In the genomic region with DNA sequence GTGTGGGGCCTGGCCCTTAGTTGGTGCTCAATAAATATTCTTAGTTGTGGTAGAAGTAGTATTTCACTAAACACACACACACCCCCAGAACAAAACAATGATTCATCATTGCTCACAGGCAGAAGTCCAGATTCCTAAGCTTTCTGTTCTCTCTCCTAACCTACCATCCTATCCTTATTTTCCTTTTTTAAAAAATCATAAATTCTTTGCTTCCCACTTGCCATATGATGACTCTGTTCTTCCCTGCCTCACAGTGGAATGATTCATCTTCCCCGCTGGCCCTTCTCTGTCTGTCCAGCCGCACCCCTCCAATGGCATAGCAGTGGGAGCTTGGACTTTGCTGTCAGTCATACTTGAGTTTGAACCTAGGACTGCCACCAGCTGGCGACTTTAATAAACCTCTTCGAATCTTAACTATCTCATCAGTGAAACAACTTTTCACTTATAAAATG, we compare ENCODE assay signal across 1 cellular context.
A peak's percentile ranks its signal among the peaks of the same experiment; 100 is the strongest.
TF ChIP-seq lines count a peak whose summit lies in the region.

No MANE protein-coding gene starts in this region.

TF ChIP-seq in endothelial cell of umbilical vein, 7 proteins besides CTCF, POLR2A, EP300 and RAD21:
- TF ChIP-seq GATA2 (IDR thresholded peaks at IDR 0.05; ENCODE audit: insufficient read depth, insufficient read length, low read depth, low read length) (no peak), JUN (IDR thresholded peaks at IDR 0.05; ENCODE audit: borderline replicate concordance, insufficient read depth, insufficient read length, low read depth) (no peak), POLR2AphosphoS5 (IDR thresholded peaks at IDR 0.05; ENCODE audit: insufficient read depth, low read depth, low read length) (no peak), MYC (IDR thresholded peaks at IDR 0.05; ENCODE audit: low read depth, low read length) (no peak), FOS (IDR thresholded peaks at IDR 0.05; ENCODE audit: borderline replicate concordance, insufficient read depth, low read length) (peak; percentile 88), EZH2 (IDR thresholded peaks at IDR 0.05; ENCODE audit: borderline replicate concordance, low read depth, low read length, severe bottlenecking) (no peak)
- TF ChIP-seq, protein P1, sequence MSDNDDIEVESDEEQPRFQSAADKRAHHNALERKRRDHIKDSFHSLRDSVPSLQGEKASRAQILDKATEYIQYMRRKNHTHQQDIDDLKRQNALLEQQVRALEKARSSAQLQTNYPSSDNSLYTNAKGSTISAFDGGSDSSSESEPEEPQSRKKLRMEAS (IDR thresholded peaks at IDR 0.05; ENCODE audit: insufficient read depth, insufficient read length) = no peak
TF ChIP-seq in endothelial cell of umbilical vein: peak in this region for 1.
